In the genomic region with DNA sequence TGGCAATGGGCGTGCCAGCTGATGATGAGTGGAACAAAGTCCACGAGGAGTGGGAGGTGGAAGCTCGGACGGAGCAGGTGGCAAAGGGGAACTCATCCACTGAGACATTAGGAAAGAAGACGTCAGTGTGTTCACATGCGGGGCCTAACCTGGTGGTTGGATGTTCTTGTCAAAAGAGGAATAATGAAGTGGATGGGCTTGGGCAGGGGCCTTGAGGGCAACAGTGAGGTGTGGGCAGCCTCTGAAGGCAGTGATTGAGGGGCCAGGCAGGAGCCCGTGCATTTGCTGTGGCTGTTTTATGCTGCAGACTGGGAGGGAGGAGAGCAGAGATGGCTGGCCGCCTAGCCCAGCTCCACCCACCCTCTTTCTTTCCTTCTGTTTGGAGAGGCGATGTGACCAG, we compare ENCODE assay signal across 1 cellular context.
TF ChIP-seq lines count a peak whose summit lies in the region.

No MANE protein-coding gene starts in this region.

TF ChIP-seq in SK-N-SH, 30 proteins besides CTCF, POLR2A, EP300 and RAD21 (continued from another document):
- no peak for TF ChIP-seq MXI1 (IDR thresholded peaks at IDR 0.05; ENCODE audit: low read depth, low read length)
- TF ChIP-seq GABPA (IDR thresholded peaks at IDR 0.05; ENCODE audit: low read depth), result no peak
- no peak for TF ChIP-seq ELF1 (IDR thresholded peaks at IDR 0.05)
- no peak for TF ChIP-seq CHD2 (IDR thresholded peaks at IDR 0.05; ENCODE audit: low read length, partially characterized antibody)
- no peak for TF ChIP-seq FOXM1 (IDR thresholded peaks at IDR 0.05; ENCODE audit: low read depth)
- TF ChIP-seq NRF1 (IDR thresholded peaks at IDR 0.05; ENCODE audit: low read depth, low read length), result no peak
- TF ChIP-seq EZH2phosphoT487 (IDR thresholded peaks at IDR 0.05; ENCODE audit: borderline replicate concordance, low read depth), result no peak
- no peak for TF ChIP-seq TAF1 (IDR thresholded peaks at IDR 0.05; ENCODE audit: borderline replicate concordance, low read depth, low read length)
- no peak for TF ChIP-seq TCF12 (IDR thresholded peaks at IDR 0.05)
